In the genomic region with DNA sequence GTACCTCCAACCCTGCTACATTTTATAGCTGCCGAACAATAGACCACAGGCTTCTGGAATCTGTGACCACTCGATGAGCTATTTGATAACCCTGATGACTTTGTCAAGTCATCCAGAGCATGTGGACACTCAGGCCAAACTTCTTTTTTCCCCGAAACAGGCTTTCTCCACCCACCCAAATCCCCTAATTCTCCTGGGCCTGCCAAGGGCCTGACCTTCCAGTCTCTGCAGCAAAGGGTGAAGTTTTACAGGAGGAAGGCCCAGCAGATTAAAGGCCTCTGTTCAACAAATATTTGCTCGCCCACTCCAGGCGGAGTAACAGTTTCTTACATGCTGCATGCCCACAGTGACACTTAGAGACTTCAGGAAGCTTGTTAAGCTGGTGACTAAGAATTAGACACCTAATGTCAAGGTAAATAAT, we compare ENCODE assay signal across 13 cellular contexts. TPM values are rescaled to one million over a fixed set of nuclear protein-coding genes. Genes with fewer than 3 reads are reported as not detected.
DNase-seq lines count a peak whose midpoint lies in the region; ATAC-seq, FAIRE-seq and TF ChIP-seq lines count a peak whose summit lies in the region.
"Had no signal": no experiment of that assay in that cellular context is flagged by ENCODE, and none has a peak within 500 bp of the region (broad histone marks: within the 10 kb centered on the region; RNA-seq: fewer than 3 reads in every experiment).

No MANE protein-coding gene starts in this region.

- H3K4me3 ChIP-seq in WI38 (ENCODE audit: low read depth, low read length), result peak overlapping the region; percentile 73
- H3K4me3 ChIP-seq in iPS-20b (ENCODE audit: low read length), result peak overlapping the region; percentile 3; the same call in 1 of the 2 replicates
- no peak overlapping the region for H3K4me3 ChIP-seq in skeletal muscle satellite cell (ENCODE audit: low read length)
- peak overlapping the region in 2 of 4 donors; percentile 71 to 76 for H3K4me3 ChIP-seq in pancreas

- H3K4me3 Mint-ChIP-seq in activated CD4-positive, alpha-beta T cell treated with anti-CD3 and anti-CD28 coated beads, Interleukin-2, amount 10 ng/mL, durations not matched to agents 7 days and 5 days, result no peak overlapping the region

- H3K9ac ChIP-seq in iPS-20b (ENCODE audit: low read depth, low read length), result no peak overlapping the region
- H3K9ac ChIP-seq in skeletal muscle satellite cell (ENCODE audit: low read depth, low read length), result no peak overlapping the region

- H3K27ac Mint-ChIP-seq in activated CD4-positive, alpha-beta T cell treated with anti-CD3 and anti-CD28 coated beads, Interleukin-2, amount 10 ng/mL, durations not matched to agents 7 days and 5 days, result no peak overlapping the region

- H3K4me1 Mint-ChIP-seq in activated CD4-positive, alpha-beta T cell treated with anti-CD3 and anti-CD28 coated beads, Interleukin-2, amount 10 ng/mL, durations not matched to agents 7 days and 5 days, result peaks cover 7% of the 10 kb centered on the region

- DNase-seq in EL (peak; percentile 47), GM10248 (ENCODE audit: extremely low spot score) (no peak), pancreas (no peak), OCI-M2 (lab: John Stamatoyannopoulos, UW; ENCODE audit: unreplicated experiment) (no peak)
- DNase-seq in activated CD4-positive, alpha-beta T cell treated with anti-CD3 and anti-CD28 coated beads, Interleukin-2, amount 10 ng/mL, durations not matched to agents 7 days and 5 days, result no peak
- DNase-seq: activated CD4-positive, alpha-beta T cell treated with anti-CD3 and anti-CD28 coated beads for 1 hour; Kasumi-1; NK-92 treated with Interleukin-12 subunit alpha and Interleukin-12 subunit beta, amount 100 ng/mL, for 24 hours; substantia nigra had no signal

- H3K27ac ChIP-seq in iPS-20b (ENCODE audit: low read length) (no peak overlapping the region), pancreas (peak overlapping the region in 2 of 4 donors; percentile 73 to 78)

- H3K4me1 ChIP-seq in iPS-20b (ENCODE audit: insufficient read depth, low read length) (peaks cover 21% of the 10 kb centered on the region), skeletal muscle satellite cell (ENCODE audit: control insufficient read depth, insufficient read depth, low read length) (peaks cover 5% of the 10 kb centered on the region), pancreas (peaks cover 0 to 6% (median 5%) of the 10 kb centered on the region in 3 donors)

- H3K36me3 Mint-ChIP-seq in activated CD4-positive, alpha-beta T cell treated with anti-CD3 and anti-CD28 coated beads, Interleukin-2, amount 10 ng/mL, durations not matched to agents 7 days and 5 days (ENCODE audit: low read depth), result peaks cover 3% of the 10 kb centered on the region

- H3K36me3 ChIP-seq in iPS-20b (ENCODE audit: insufficient read depth, low read depth, low read length) (no peaks in the 10 kb centered on the region), skeletal muscle satellite cell (ENCODE audit: insufficient read depth, low read length) (no peaks in the 10 kb centered on the region), pancreas (no peaks in the 10 kb centered on the region)

- peaks cover 64% of the 10 kb centered on the region for H3K27me3 Mint-ChIP-seq in activated CD4-positive, alpha-beta T cell treated with anti-CD3 and anti-CD28 coated beads, Interleukin-2, amount 10 ng/mL, durations not matched to agents 7 days and 5 days

- no peak for ATAC-seq in pancreas

- intact Hi-C loops in pancreas (cut with DNase I), result no loop called here

- POLR2A ChIA-PET in GM10248 (lab: Yijun Ruan, JAX), result no interaction called here
- POLR2A ChIA-PET in activated CD4-positive, alpha-beta T cell treated with anti-CD3 and anti-CD28 coated beads, Interleukin-2, amount 10 ng/mL, durations not matched to agents 7 days and 5 days (lab: Charles Lee), result no interaction called here

- 53 to 60% methylated on average over 5 of the region's 5 CpGs for WGBS in pancreas, 2 donors

- H3K9me3 ChIP-seq in iPS-20b (ENCODE audit: insufficient read depth, low read depth, low read length) (no peaks in the 10 kb centered on the region), skeletal muscle satellite cell (replicated peaks; ENCODE audit: low read length) (no peaks in the 10 kb centered on the region), pancreas (no peaks in the 10 kb centered on the region)

- no peak for FAIRE-seq in pancreas (lab: Jason Lieb, UNC)
- FAIRE-seq: G401.6 had no signal

- no peaks in the 10 kb centered on the region for H3K9me3 Mint-ChIP-seq in activated CD4-positive, alpha-beta T cell treated with anti-CD3 and anti-CD28 coated beads, Interleukin-2, amount 10 ng/mL, durations not matched to agents 7 days and 5 days

- peaks cover 33% of the 10 kb centered on the region for H3K27me3 ChIP-seq in iPS-20b (ENCODE audit: insufficient read depth, low read length)
- H3K27me3 ChIP-seq in skeletal muscle satellite cell (ENCODE audit: control insufficient read depth, insufficient read depth, low read length), result peaks cover 20% of the 10 kb centered on the region
- no peaks in the 10 kb centered on the region for H3K27me3 ChIP-seq in pancreas

- CTCF ChIA-PET in GM10248 (lab: Yijun Ruan, JAX), result no interaction called here
- CTCF ChIA-PET in activated CD4-positive, alpha-beta T cell treated with anti-CD3 and anti-CD28 coated beads, Interleukin-2, amount 10 ng/mL, durations not matched to agents 7 days and 5 days (lab: Charles Lee), result interaction anchor here (0.9 kb wide), 2 partner anchors 18 to 59 kb away, joined by 3 read pairs; no protein-coding TSS in a partner anchor

- TF ChIP-seq CTCF in WI38 (IDR thresholded peaks at IDR 0.05; ENCODE audit: low read depth, low read length) (no peak), GM10248 (IDR thresholded peaks at IDR 0.05; ENCODE audit: control extremely low read depth, extremely low read depth, low read depth, missing control alignments) (no peak), pancreas (IDR thresholded peaks at IDR 0.05) (no peak)

- peak overlapping the region; percentile 1 for H3K4me2 ChIP-seq in skeletal muscle satellite cell (ENCODE audit: low read length)

RNA-seq across cellular contexts. Expression of a gene that starts 2.0 kb away (rescaled TPM):
- total RNA-seq in skeletal muscle satellite cell (2012; rRNA removed), result 0.22 and 0.51 TPM in 2 replicates
- 10 to 100 TPM; 19.3 to 48.2 (median 26.2) TPM for total RNA-seq in pancreas
- polyA plus RNA-seq in pancreas, result 10 to 100 TPM in 1 of 2 donors, 1 to 10 TPM in 1; 10.0 to 14.6 TPM
- under 1 TPM in 1 of 2 experiments, not detected in 1; 0.12 TPM for total RNA-seq in activated CD4-positive, alpha-beta T cell treated with anti-CD3 and anti-CD28 coated beads, Interleukin-2, amount 10 ng/mL, durations not matched to agents 7 days and 5 days

Comparison
In these comparisons a context has a peak if more than half of its experiments do, and no peak if none do; other contexts are left out.
1. RNA of a gene that starts 2.0 kb away (total RNA-seq): 19.3 to 48.2 TPM in pancreas; 0.12 TPM in activated CD4-positive, alpha-beta T cell treated with anti-CD3 and anti-CD28 coated beads, Interleukin-2, amount 10 ng/mL, durations not matched to agents 7 days and 5 days; every median in the first group is over 10 times any median in the second.